Comparison of ENCODE assay signal across 17 cellular contexts in the genomic region with DNA sequence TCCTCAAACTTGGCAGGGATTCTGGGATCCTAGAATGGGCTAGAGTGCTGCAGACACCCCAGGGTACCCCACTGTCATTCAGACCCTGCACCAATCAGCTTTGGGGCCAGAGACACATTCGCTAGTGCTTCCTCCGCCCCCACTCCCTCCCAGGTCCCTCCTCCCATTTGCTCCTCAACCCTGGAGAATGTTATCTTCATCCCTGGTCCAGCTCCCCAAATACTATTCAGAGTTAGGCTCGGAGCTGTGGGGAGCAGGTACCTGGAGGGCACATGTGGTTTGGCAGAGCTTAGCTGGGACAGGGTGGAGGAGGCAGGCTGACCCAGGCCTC. TPM values are rescaled to one million over a fixed set of nuclear protein-coding genes. Genes with fewer than 3 reads are reported as not detected.
DNase-seq lines count a peak whose midpoint lies in the region; TF ChIP-seq lines count a peak whose summit lies in the region.
"Had no signal": no experiment of that assay in that cellular context is flagged by ENCODE, and none has a peak within 500 bp of the region (broad histone marks: within the 10 kb centered on the region; RNA-seq: fewer than 3 reads in every experiment).

No MANE protein-coding gene starts in this region.

- intact Hi-C loops in sigmoid colon (cut with DNase I) (loop anchor here (5.0 kb wide), 1 partner anchor 44 kb away; the partner anchor contains the start of gene ABCD4), lower leg skin (cut with DNase I; ENCODE audit: low total_unique reads) (loop anchor here (10.0 kb wide), 1 partner anchor 144 kb away; no protein-coding TSS in a partner anchor)

- in situ Hi-C loops in HAP-1 (cut with MboI; ENCODE audit: low sequenced_read_pairs): no loop called here

- H3K4me3 Mint-ChIP-seq in CD8-positive, alpha-beta memory T cell: peak overlapping the region in 6 of 7 donors; percentile 41 to 81 (median 70)

- H3K79me2 ChIP-seq in Loucy (ENCODE audit: insufficient read depth, low read length): no peaks in the 10 kb centered on the region
- H3K79me2 ChIP-seq in hepatocyte: no peaks in the 10 kb centered on the region

- no peaks in the 10 kb centered on the region for H3K36me3 Mint-ChIP-seq in CD8-positive, alpha-beta memory T cell
- H3K36me3 Mint-ChIP-seq: immature natural killer cell had no signal

- POLR2A ChIA-PET in CD8-positive, alpha-beta memory T cell (lab: Charles Lee): interaction anchor here (0.6 kb wide), 1 partner anchor 20 kb away, joined by 4 read pairs; the partner anchor contains the start of gene VSX2

- no peak for DNase-seq in CD8-positive, alpha-beta memory T cell
- DNase-seq in hepatocyte (ENCODE audit: low spot score) (no peak), sigmoid colon (no peak), HAP-1 (ENCODE audit: low spot score in 2 of 2) (no peak), GM10266 (ENCODE audit: extremely low spot score) (no peak), NCI-H2171 treated with DMSO at 0.1 percent for 48 hours (lab: John Stamatoyannopoulos, UW) (no peak), lower leg skin (ENCODE audit: low spot score in 2 of 2) (no peak)
- DNase-seq: activated B cell treated with CpG ODN at 0.5 μM for 24 hours, activated T-cell treated with anti-CD3 and anti-CD28 coated beads for 4 hours, DMS153, erythroblast, immature natural killer cell, NCI-H1105 treated with DMSO at 0.1 percent for 48 hours, NCI-H524 treated with DMSO at 0.1 percent for 48 hours had no signal

- WGBS in hepatocyte (ENCODE audit: low lambda C conversion rate, missing lambda C conversion rate): 59% methylated on average over 3 of the region's 3 CpGs
- 69 to 70% methylated on average over 3 of the region's 3 CpGs for WGBS in sigmoid colon, 2 donors
- 66 to 83% methylated on average over 3 of the region's 3 CpGs for WGBS in lower leg skin, 2 donors

- no peak overlapping the region for H3K4me3 ChIP-seq in CD8-positive, alpha-beta memory T cell (ENCODE audit: low read length)
- H3K4me3 ChIP-seq in Loucy (ENCODE audit: low read length, poor library complexity, severe bottlenecking) (no peak overlapping the region), hepatocyte (no peak overlapping the region), sigmoid colon (peak overlapping the region in 3 of 4 donors; percentile 37 to 63 (median 53)), HAP-1 (no peak overlapping the region), lower leg skin (ENCODE audit: low read depth, poor library complexity, severe bottlenecking) (no peak overlapping the region)

- H3K36me3 ChIP-seq in CD8-positive, alpha-beta memory T cell (ENCODE audit: insufficient read depth, low read length): no peaks in the 10 kb centered on the region
- H3K36me3 ChIP-seq in Loucy (ENCODE audit: insufficient read depth, low read length) (no peaks in the 10 kb centered on the region), hepatocyte (replicated peaks; ENCODE audit: insufficient read depth, low read depth) (no peaks in the 10 kb centered on the region), sigmoid colon (no peaks in the 10 kb centered on the region), HAP-1 (replicated peaks) (no peaks in the 10 kb centered on the region)

- no peaks in the 10 kb centered on the region for H3F3A ChIP-seq in Loucy (ENCODE audit: low read depth)

- no peaks in the 10 kb centered on the region for H3K9me3 ChIP-seq in CD8-positive, alpha-beta memory T cell (ENCODE audit: low read length)
- H3K9me3 ChIP-seq in Loucy (ENCODE audit: insufficient read depth, low read depth, low read length): no peaks in the 10 kb centered on the region
- no peaks in the 10 kb centered on the region for H3K9me3 ChIP-seq in hepatocyte (ENCODE audit: low read depth)
- H3K9me3 ChIP-seq in sigmoid colon: no peaks in the 10 kb centered on the region
- H3K9me3 ChIP-seq in HAP-1: no peaks in the 10 kb centered on the region

- H3K4me1 Mint-ChIP-seq in CD8-positive, alpha-beta memory T cell: peaks cover 4 to 7% (median 5%) of the 10 kb centered on the region in 3 donors

- H3K27ac Mint-ChIP-seq in CD8-positive, alpha-beta memory T cell: no peak overlapping the region
- H3K27ac Mint-ChIP-seq: activated B cell treated with CpG ODN at 0.5 μM for 24 hours, immature natural killer cell had no signal

- TF ChIP-seq POLR2A in sigmoid colon (IDR thresholded peaks at IDR 0.05) (no peak), lower leg skin (IDR thresholded peaks at IDR 0.05) (no peak)

- H3K27ac ChIP-seq in CD8-positive, alpha-beta memory T cell (ENCODE audit: low read depth, low read length): no peak overlapping the region
- H3K27ac ChIP-seq in hepatocyte: no peak overlapping the region
- no peak overlapping the region for H3K27ac ChIP-seq in sigmoid colon

- no peak overlapping the region for H3K9ac ChIP-seq in Loucy (ENCODE audit: low read depth, low read length, poor library complexity, severe bottlenecking)

- H3K4me1 ChIP-seq in CD8-positive, alpha-beta memory T cell (ENCODE audit: insufficient read depth, low read length): peaks cover 5% of the 10 kb centered on the region
- H3K4me1 ChIP-seq in Loucy (ENCODE audit: insufficient read depth, low read length, poor library complexity, severe bottlenecking) (peaks cover 9% of the 10 kb centered on the region), hepatocyte (ENCODE audit: insufficient read depth) (peaks cover 3% of the 10 kb centered on the region), sigmoid colon (peaks cover 0 to 19% (median 15%) of the 10 kb centered on the region in 4 donors), HAP-1 (peaks cover 5% of the 10 kb centered on the region)

- TF ChIP-seq EP300 in sigmoid colon (IDR thresholded peaks at IDR 0.05): no peak

- no peaks in the 10 kb centered on the region for H4K20me1 ChIP-seq in Loucy (ENCODE audit: insufficient read depth, low read length, poor library complexity, severe bottlenecking)
- H4K20me1 ChIP-seq in hepatocyte (ENCODE audit: insufficient read depth, poor library complexity, severe bottlenecking): no peaks in the 10 kb centered on the region

- peaks cover 0 to 3% of the 10 kb centered on the region in 2 donors for H3K27me3 Mint-ChIP-seq in CD8-positive, alpha-beta memory T cell

- no peak for TF ChIP-seq CTCF in Loucy (conservative IDR thresholded peaks at IDR 0.05; ENCODE audit: low read length)
- TF ChIP-seq CTCF in hepatocyte (IDR thresholded peaks at IDR 0.05; ENCODE audit: poor library complexity): no peak
- TF ChIP-seq CTCF in sigmoid colon (IDR thresholded peaks at IDR 0.05): no peak
- TF ChIP-seq CTCF in GM10266 (IDR thresholded peaks at IDR 0.05; ENCODE audit: control insufficient read depth, insufficient read depth, low read depth, missing control alignments): no peak
- no peak for TF ChIP-seq CTCF in lower leg skin (IDR thresholded peaks at IDR 0.05)

- CTCF ChIA-PET in CD8-positive, alpha-beta memory T cell (lab: Charles Lee): interaction anchor here (0.6 to 2.9 kb wide), 3 partner anchors 10 to 36 kb away, joined by 3 to 23 read pairs (median 6); no protein-coding TSS in a partner anchor

- H2AFZ ChIP-seq in Loucy (ENCODE audit: low read length) (peak overlapping the region; percentile 96), hepatocyte (peak overlapping the region; percentile 87)

- H3K4me2 ChIP-seq in Loucy (ENCODE audit: low read depth, low read length, poor library complexity, severe bottlenecking): no peak overlapping the region
- peak overlapping the region; percentile 100 for H3K4me2 ChIP-seq in hepatocyte

- no peaks in the 10 kb centered on the region for H3K9me3 Mint-ChIP-seq in CD8-positive, alpha-beta memory T cell
- H3K9me3 Mint-ChIP-seq: activated B cell treated with CpG ODN at 0.5 μM for 24 hours, immature natural killer cell had no signal

- H3K27me3 ChIP-seq in CD8-positive, alpha-beta memory T cell (ENCODE audit: insufficient read depth, low read length, poor library complexity, severe bottlenecking): peaks cover 8% of the 10 kb centered on the region
- H3K27me3 ChIP-seq in Loucy (ENCODE audit: insufficient read depth, low read length, poor library complexity, severe bottlenecking): no peaks in the 10 kb centered on the region
- peaks cover 17% of the 10 kb centered on the region for H3K27me3 ChIP-seq in hepatocyte
- H3K27me3 ChIP-seq in sigmoid colon: peaks cover 0 to 20% (median 6%) of the 10 kb centered on the region in 3 donors
- H3K27me3 ChIP-seq in HAP-1 (ENCODE audit: low read depth): no peaks in the 10 kb centered on the region

- no peaks in the 10 kb centered on the region for H3K9me2 ChIP-seq in Loucy (replicated peaks; ENCODE audit: low read depth, low read length)
- H3K9me2 ChIP-seq in hepatocyte (replicated peaks; ENCODE audit: insufficient read depth): no peaks in the 10 kb centered on the region

RNA-seq across cellular contexts. Expression of gene VSX2, which starts 19.4 kb away (rescaled TPM):
- not detected for total RNA-seq in CD8-positive, alpha-beta memory T cell
- polyA plus RNA-seq in CD8-positive, alpha-beta memory T cell: not detected
- total RNA-seq in hepatocyte (not detected in 2 replicates), sigmoid colon (not detected), lower leg skin (not detected)
- polyA plus RNA-seq in hepatocyte (not detected in 2 replicates), sigmoid colon (under 1 TPM in 1 of 3 donors, not detected in 2; 0.04 TPM)
- total RNA-seq: activated B cell treated with CpG ODN at 0.5 μM for 24 hours, H4, HT1080 had no signal
- polyA plus RNA-seq: immature natural killer cell had no signal

RNA-seq across cellular contexts. Expression of gene ABCD4, which starts 44.1 kb away (rescaled TPM):
- total RNA-seq in CD8-positive, alpha-beta memory T cell: 10 to 100 TPM; 38.2 to 40.5 TPM
- 25.0 TPM for polyA plus RNA-seq in CD8-positive, alpha-beta memory T cell
- total RNA-seq in hepatocyte (37.3 and 44.0 TPM in 2 replicates), sigmoid colon (10 to 100 TPM; 27.6 to 50.1 (median 31.3) TPM), lower leg skin (10 to 100 TPM; 29.6 to 50.3 (median 33.9) TPM)
- polyA plus RNA-seq in hepatocyte (71.9 and 80.7 TPM in 2 replicates), sigmoid colon (10 to 100 TPM; 13.6 to 37.7 (median 18.0) TPM)

Comparison
In these comparisons a context has a peak if more than half of its experiments do, and no peak if none do; other contexts are left out.
1. H3K4me3 ChIP-seq: peak in sigmoid colon (3 of 4); none in CD8-positive, alpha-beta memory T cell (single experiment), Loucy (single experiment), hepatocyte (single experiment), HAP-1 (single experiment) and lower leg skin (single experiment).